Comparison of ENCODE assay signal across 11 cellular contexts in genomic region chrX:78555401-78555980, GRCh38.
A peak's percentile ranks its signal among the peaks of the same experiment; 100 is the strongest.
DNase-seq lines count a peak whose midpoint lies in the region; ATAC-seq, FAIRE-seq and TF ChIP-seq lines count a peak whose summit lies in the region.
"Had no signal": no experiment of that assay in that cellular context is flagged by ENCODE, and none has a peak within 500 bp of the region (broad histone marks: within the 10 kb centered on the region; RNA-seq: fewer than 3 reads in every experiment).

No MANE protein-coding gene starts in this region.

- H3K27me3 ChIP-seq in endothelial cell of umbilical vein (ENCODE audit: control insufficient read depth in 2 of 2, insufficient read depth in 2 of 2, low read length in 2 of 2), result no peaks in the 10 kb centered on the region
- no peaks in the 10 kb centered on the region for H3K27me3 ChIP-seq in GM23338 (ENCODE audit: insufficient read depth)

- no peaks in the 10 kb centered on the region for H3K36me3 Mint-ChIP-seq in WTC11
- no peaks in the 10 kb centered on the region for H3K36me3 Mint-ChIP-seq in GM23338 (ENCODE audit: low read depth)

- DNase-seq in DMS 273 (lab: John Stamatoyannopoulos, UW; ENCODE audit: unreplicated experiment) (peak; percentile 10), DMS 273 treated with DMSO at 0.1 percent for 48 hours (lab: John Stamatoyannopoulos, UW) (no peak), NAMALWA (ENCODE audit: low spot score) (peak; percentile 39), endothelial cell of umbilical vein (ENCODE audit: low read depth, low spot score) (peak; percentile 1), retinal pigment epithelial cell (ENCODE audit: low read depth) (no peak), WTC11 (ENCODE audit: low spot score) (no peak), GM23338 (ENCODE audit: low spot score) (no peak), NCI-H1092 treated with DMSO at 0.1 percent for 48 hours (lab: John Stamatoyannopoulos, UW) (no peak)
- DNase-seq: 8988T, left colon, NCI-H2107 had no signal

- no peaks in the 10 kb centered on the region for H3K4me1 ChIP-seq in endothelial cell of umbilical vein (ENCODE audit: control insufficient read depth, extremely low read depth, insufficient read depth, low read length)
- no peaks in the 10 kb centered on the region for H3K4me1 ChIP-seq in GM23338 (ENCODE audit: insufficient read depth)

- no peaks in the 10 kb centered on the region for H3K9me2 ChIP-seq in GM23338 (ENCODE audit: insufficient read depth)

- H3K4me3 Mint-ChIP-seq in WTC11 (no peak overlapping the region), GM23338 (no peak overlapping the region)

- POLR2A ChIA-PET in endothelial cell of umbilical vein (lab: Charles Lee) (no interaction called here), WTC11 (lab: Charles Lee) (no interaction called here)

- no peaks in the 10 kb centered on the region for H3K9me3 Mint-ChIP-seq in WTC11
- H3K9me3 Mint-ChIP-seq in GM23338, result no peaks in the 10 kb centered on the region

- no peaks in the 10 kb centered on the region for H4K20me1 ChIP-seq in endothelial cell of umbilical vein (replicated peaks; ENCODE audit: control insufficient read depth, extremely low read depth, insufficient read depth, low read length)
- no peaks in the 10 kb centered on the region for H4K20me1 ChIP-seq in GM23338 (replicated peaks; ENCODE audit: insufficient read depth)

- intact Hi-C loops in endothelial cell of umbilical vein (cut with micrococcal nuclease), result loop anchor here (1.0 to 5.0 kb wide), 3 partner anchors 153 to 527 kb away; no protein-coding TSS in a partner anchor

- no TSS peak for BruUV-seq in endothelial cell of umbilical vein (replicated peaks; lab: Mats Ljungman, UMichigan)

- H3K4me1 Mint-ChIP-seq in WTC11 (no peaks in the 10 kb centered on the region), GM23338 (no peaks in the 10 kb centered on the region)

- dilution Hi-C loops in endothelial cell of umbilical vein (cut with MboI; ENCODE audit: extremely low pct_ligation_motif_present, low sequenced_read_pairs), result no loop called here

- H3K27ac Mint-ChIP-seq in WTC11 (no peak overlapping the region), GM23338 (no peak overlapping the region)

- no peak overlapping the region for H3K4me2 ChIP-seq in endothelial cell of umbilical vein (ENCODE audit: insufficient read depth, low read length)
- H3K4me2 ChIP-seq in GM23338, result no peak overlapping the region

- no peak for ATAC-seq in WTC11
- ATAC-seq in GM23338, result no peak
- ATAC-seq: left colon had no signal

- H2AFZ ChIP-seq in endothelial cell of umbilical vein (ENCODE audit: low read depth, low read length) (no peak overlapping the region), GM23338 (no peak overlapping the region)

- H3K9ac ChIP-seq in endothelial cell of umbilical vein (replicated peaks; ENCODE audit: extremely low read depth, insufficient read depth, low read length), result no peak overlapping the region

- H3K9me1 ChIP-seq in endothelial cell of umbilical vein (replicated peaks; ENCODE audit: control insufficient read depth, extremely low read depth, insufficient read depth, low read length), result no peaks in the 10 kb centered on the region

- CTCF ChIA-PET in endothelial cell of umbilical vein (lab: Charles Lee), result interaction anchor here (0.6 to 3.1 kb wide), 5 partner anchors 153 to 895 kb away, joined by 4 to 17 read pairs (median 5); no protein-coding TSS in a partner anchor
- CTCF ChIA-PET in WTC11 (lab: Charles Lee), result no interaction called here

- FAIRE-seq in endothelial cell of umbilical vein (lab: Jason Lieb, UNC), result no peak

- H3K27me3 Mint-ChIP-seq in WTC11 (ENCODE audit: low read depth) (no peaks in the 10 kb centered on the region), GM23338 (ENCODE audit: insufficient read depth, low read depth, poor library complexity) (no peaks in the 10 kb centered on the region)

- TF ChIP-seq CTCF in endothelial cell of umbilical vein (IDR thresholded peaks at IDR 0.05; ENCODE audit: extremely low read depth in 1 of 2, insufficient read depth in 1 of 2, low read depth in 1 of 2, low read length in 2 of 2) (no peak), retinal pigment epithelial cell (conservative IDR thresholded peaks at IDR 0.05; ENCODE audit: low read depth, low read length) (peak; percentile 33), WTC11 (IDR thresholded peaks at IDR 0.05) (no peak), GM23338 (conservative IDR thresholded peaks at IDR 0.05; ENCODE audit: low read depth in 2 of 2) (peak in 1 of 2 experiments; percentile 14; a peak in 1 of 4 replicates)

- H3K36me3 ChIP-seq in endothelial cell of umbilical vein (ENCODE audit: control insufficient read depth in 2 of 2, extremely low read depth in 1 of 2, insufficient read depth in 2 of 2, low read length in 2 of 2), result no peaks in the 10 kb centered on the region
- no peaks in the 10 kb centered on the region for H3K36me3 ChIP-seq in GM23338 (ENCODE audit: insufficient read depth)

- H3K9me3 ChIP-seq in endothelial cell of umbilical vein (replicated peaks; ENCODE audit: control insufficient read depth, insufficient read depth, low read length), result no peaks in the 10 kb centered on the region

- H3K27ac ChIP-seq in endothelial cell of umbilical vein (ENCODE audit: insufficient read depth, low read depth, low read length) (no peak overlapping the region), GM23338 (ENCODE audit: low read depth) (no peak overlapping the region)

- H3K79me2 ChIP-seq in endothelial cell of umbilical vein (ENCODE audit: control insufficient read depth, insufficient read depth, low read length) (no peaks in the 10 kb centered on the region), GM23338 (replicated peaks; ENCODE audit: insufficient read depth) (no peaks in the 10 kb centered on the region)

- H3K4me3 ChIP-seq in endothelial cell of umbilical vein (replicated peaks in 1 of 3; ENCODE audit: insufficient read depth in 1 of 3, low read depth in 1 of 3, low read length in 3 of 3) (no peak overlapping the region), retinal pigment epithelial cell (ENCODE audit: low read length) (no peak overlapping the region), GM23338 (no peak overlapping the region)

- TF ChIP-seq POLR2A in endothelial cell of umbilical vein (IDR thresholded peaks at IDR 0.05; ENCODE audit: low read depth, low read length), result no peak

- H3F3A ChIP-seq in GM23338 (replicated peaks; ENCODE audit: low read depth), result no peaks in the 10 kb centered on the region

TF ChIP-seq in endothelial cell of umbilical vein, 7 proteins besides CTCF, POLR2A, EP300 and RAD21:
- TF ChIP-seq EZH2 (IDR thresholded peaks at IDR 0.05; ENCODE audit: borderline replicate concordance, low read depth, low read length, severe bottlenecking), result no peak
- no peak for TF ChIP-seq FOS (IDR thresholded peaks at IDR 0.05; ENCODE audit: borderline replicate concordance, insufficient read depth, low read length)
TF ChIP-seq in endothelial cell of umbilical vein: peak in this region for 0.

TF ChIP-seq in WTC11, 78 proteins besides CTCF, POLR2A, EP300 and RAD21 (continues in another document):
- TF ChIP-seq NFE2L1 (CRISPR knock-in tag; IDR thresholded peaks at IDR 0.05), result no peak
- no peak for TF ChIP-seq TP53 (CRISPR knock-in tag; IDR thresholded peaks at IDR 0.05)
- TF ChIP-seq ZBTB21 (CRISPR knock-in tag; IDR thresholded peaks at IDR 0.05; ENCODE audit: borderline replicate concordance), result no peak

TF ChIP-seq in GM23338, 12 proteins besides CTCF, POLR2A, EP300 and RAD21 (continues in another document):
- TF ChIP-seq ZNF114 (CRISPR knock-in tag; IDR thresholded peaks at IDR 0.05), result no peak

Comparison
In these comparisons a context has a peak if more than half of its experiments do, and no peak if none do; other contexts are left out.
1. DNase-seq: peak in DMS 273 (single experiment), NAMALWA (single experiment) and endothelial cell of umbilical vein (single experiment); none in DMS 273 treated with DMSO at 0.1 percent for 48 hours (single experiment), retinal pigment epithelial cell (single experiment), WTC11 (single experiment), GM23338 (single experiment) and NCI-H1092 treated with DMSO at 0.1 percent for 48 hours (single experiment).